In the genomic region with DNA sequence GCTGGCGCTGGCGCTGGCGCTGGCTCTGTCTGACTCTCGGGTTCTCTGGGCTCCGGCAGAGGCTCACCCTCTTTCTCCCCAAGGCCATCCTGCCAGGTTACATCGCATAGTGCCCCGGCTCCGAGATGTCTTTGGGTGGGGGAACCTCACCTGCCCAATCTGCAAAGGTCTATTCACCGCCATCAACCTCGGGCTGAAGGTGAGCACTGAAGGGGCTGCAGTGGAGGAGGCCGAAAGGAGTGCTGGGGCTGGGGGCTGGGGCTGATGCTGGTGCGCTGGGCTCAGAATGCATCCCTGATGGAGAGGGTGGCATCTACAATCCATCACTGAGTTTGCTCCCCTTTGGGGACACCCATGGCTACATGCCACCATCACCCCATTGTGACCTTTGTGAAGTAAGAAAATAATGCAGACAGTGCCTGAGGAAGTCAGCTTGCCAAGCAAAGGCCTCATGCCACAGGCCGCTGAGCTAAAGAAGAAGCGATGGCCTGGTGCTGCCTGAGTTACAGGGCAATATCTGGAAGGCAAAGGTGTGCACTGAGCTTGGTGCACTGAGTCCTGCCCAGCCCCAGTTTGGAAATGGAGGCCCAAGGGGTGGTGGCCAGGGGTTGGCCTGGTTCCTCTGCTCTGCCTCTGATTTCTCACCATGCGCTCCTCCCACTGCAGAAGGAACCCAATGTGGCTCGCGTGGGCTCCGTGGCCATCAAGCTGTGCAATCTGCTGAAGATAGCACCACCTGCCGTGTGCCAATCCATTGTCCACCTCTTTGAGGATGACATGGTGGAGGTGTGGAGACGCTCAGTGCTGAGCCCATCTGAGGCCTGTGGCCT, we compare ENCODE assay signal across 8 cellular contexts. TPM values are rescaled to one million over a fixed set of nuclear protein-coding genes. Genes with fewer than 3 reads are reported as not detected.
DNase-seq lines count a peak whose midpoint lies in the region; ATAC-seq, FAIRE-seq and TF ChIP-seq lines count a peak whose summit lies in the region.

No MANE protein-coding gene starts in this region.

- peak overlapping the region; percentile 41 to 95 for H3K9ac ChIP-seq in kidney (ENCODE audit: low read length in 2 of 2)

- H3K27ac ChIP-seq in kidney (ENCODE audit: low read depth in 2 of 2, low read length in 2 of 2), result peak overlapping the region; percentile 68 to 94
- peak overlapping the region; percentile 88 for H3K27ac ChIP-seq in temporal lobe (ENCODE audit: low read depth, low read length)

- TF ChIP-seq CTCF in kidney (IDR thresholded peaks at IDR 0.05; ENCODE audit: borderline replicate concordance, extremely low read depth, insufficient read depth), result no peak

- ATAC-seq in activated naive CD4-positive, alpha-beta T cell treated with anti-CD3 and anti-CD28 coated beads, Interleukin-2, amount 50 U/mL, for 72 hours, result no peak
- no peak for ATAC-seq in HG02970 (IDR thresholded peaks at IDR 0.05; ENCODE audit: low FRiP score, unreplicated experiment)

- intact Hi-C loops in kidney (cut with DNase I), result no loop called here

- no peaks in the 10 kb centered on the region for H3K9me3 ChIP-seq in kidney (ENCODE audit: control insufficient read depth in 1 of 2, low read length in 2 of 2)

- H3K4me3 Mint-ChIP-seq in T-helper 1 cell treated with Interleukin-12 subunit alpha and Interleukin-12 subunit beta and Interleukin-4 antibody, amounts not matched to agents 30 μg/mL and 1 μg/mL, for 36 hours, result peak overlapping the region; percentile 93

- H3K36me3 Mint-ChIP-seq in T-helper 1 cell treated with Interleukin-12 subunit alpha and Interleukin-12 subunit beta and Interleukin-4 antibody, amounts not matched to agents 30 μg/mL and 1 μg/mL, for 36 hours (ENCODE audit: low read depth), result peaks cover 18% of the 10 kb centered on the region
- H3K36me3 Mint-ChIP-seq in activated naive CD4-positive, alpha-beta T cell treated with anti-CD3 and anti-CD28 coated beads, Interleukin-2, amount 50 U/mL, for 72 hours, result peaks cover 8 to 9% of the 10 kb centered on the region in 2 donors

- peaks cover 24% of the 10 kb centered on the region for H3K4me1 Mint-ChIP-seq in T-helper 1 cell treated with Interleukin-12 subunit alpha and Interleukin-12 subunit beta and Interleukin-4 antibody, amounts not matched to agents 30 μg/mL and 1 μg/mL, for 36 hours (ENCODE audit: low read depth)

- peaks cover 14% of the 10 kb centered on the region for H3K27me3 Mint-ChIP-seq in T-helper 1 cell treated with Interleukin-12 subunit alpha and Interleukin-12 subunit beta and Interleukin-4 antibody, amounts not matched to agents 30 μg/mL and 1 μg/mL, for 36 hours (ENCODE audit: low read depth)

- peak overlapping the region; percentile 63 for H3K27ac Mint-ChIP-seq in T-helper 1 cell treated with Interleukin-12 subunit alpha and Interleukin-12 subunit beta and Interleukin-4 antibody, amounts not matched to agents 30 μg/mL and 1 μg/mL, for 36 hours
- peak overlapping the region; percentile 77 to 97 for H3K27ac Mint-ChIP-seq in activated naive CD4-positive, alpha-beta T cell treated with anti-CD3 and anti-CD28 coated beads, Interleukin-2, amount 50 U/mL, for 72 hours

- no peaks in the 10 kb centered on the region for H3K36me3 ChIP-seq in kidney (ENCODE audit: control insufficient read depth in 1 of 2, insufficient read depth in 2 of 2, low read length in 2 of 2)

- H3K4me3 ChIP-seq in kidney (ENCODE audit: low read length in 2 of 2), result peak overlapping the region; percentile 66 to 94

- peaks cover 8 to 11% of the 10 kb centered on the region in 2 donors for H3K4me1 ChIP-seq in kidney (ENCODE audit: control insufficient read depth in 1 of 2, insufficient read depth in 1 of 2, low read depth in 1 of 2, low read length in 2 of 2)

- no peaks in the 10 kb centered on the region for H3K9me3 Mint-ChIP-seq in T-helper 1 cell treated with Interleukin-12 subunit alpha and Interleukin-12 subunit beta and Interleukin-4 antibody, amounts not matched to agents 30 μg/mL and 1 μg/mL, for 36 hours
- H3K9me3 Mint-ChIP-seq in activated naive CD4-positive, alpha-beta T cell treated with anti-CD3 and anti-CD28 coated beads, Interleukin-2, amount 50 U/mL, for 72 hours, result no peaks in the 10 kb centered on the region

- DNase-seq in T-helper 1 cell (no peak), kidney (no peak), GOT3 (lab: John Stamatoyannopoulos, UW) (no peak), OCI-M1 (lab: John Stamatoyannopoulos, UW) (no peak)
- DNase-seq in activated naive CD4-positive, alpha-beta T cell treated with anti-CD3 and anti-CD28 coated beads, Interleukin-2, amount 50 U/mL, for 72 hours (ENCODE audit: low spot score in 2 of 2), result no peak

- FAIRE-seq in kidney (lab: Jason Lieb, UNC), result no peak

RNA-seq across cellular contexts. Expression of gene SMPD1, which starts 0.7 kb away (rescaled TPM):
- total RNA-seq in activated naive CD4-positive, alpha-beta T cell treated with anti-CD3 and anti-CD28 coated beads, Interleukin-2, amount 50 U/mL, for 72 hours, result 10 to 100 TPM; 13.1 to 24.8 TPM
- total RNA-seq in kidney (76.0 TPM), temporal lobe (12.8 TPM)
- 155 TPM for polyA plus RNA-seq in kidney (ENCODE audit: insufficient read depth, low read depth, low replicate concordance)

RNA-seq across cellular contexts. Expression of gene APBB1, which starts 28.0 kb away (rescaled TPM):
- total RNA-seq in activated naive CD4-positive, alpha-beta T cell treated with anti-CD3 and anti-CD28 coated beads, Interleukin-2, amount 50 U/mL, for 72 hours, result 10 to 100 TPM; 40.0 to 72.5 TPM
- total RNA-seq in kidney (43.7 TPM), temporal lobe (202 TPM)
- 67.2 TPM for polyA plus RNA-seq in kidney (ENCODE audit: insufficient read depth, low read depth, low replicate concordance)

RNA-seq across cellular contexts. Expression of gene HPX, which starts 49.9 kb away (rescaled TPM):
- under 1 TPM; 0.41 to 0.55 TPM for total RNA-seq in activated naive CD4-positive, alpha-beta T cell treated with anti-CD3 and anti-CD28 coated beads, Interleukin-2, amount 50 U/mL, for 72 hours
- total RNA-seq in kidney (1.3 TPM), temporal lobe (1.5 TPM)
- polyA plus RNA-seq in kidney (ENCODE audit: insufficient read depth, low read depth, low replicate concordance), result 0.88 TPM
